ENCODE assay signal across 8 cellular contexts in genomic region chr6:10633216-10633615, GRCh38.
DNase-seq lines count a peak whose midpoint lies in the region; ATAC-seq and TF ChIP-seq lines count a peak whose summit lies in the region.

No MANE protein-coding gene starts in this region.

- CTCF ChIA-PET in MCF 10A (lab: Yijun Ruan, JAX), result interaction anchor here (0.6 kb wide), 1 partner anchor 48 kb away, joined by 3 read pairs; no protein-coding TSS in a partner anchor

- no peaks in the 10 kb centered on the region for H3K27me3 Mint-ChIP-seq in MCF 10A (ENCODE audit: insufficient read depth, unreplicated experiment)

- DNase-seq in MCF 10A (ENCODE audit: unreplicated experiment) (peak; percentile 86), breast epithelium (ENCODE audit: low spot score in 2 of 2) (no peak), OCI-M1 (lab: John Stamatoyannopoulos, UW) (peak; percentile 71), foreskin fibroblast (peak; percentile 85 to 88), SHP77 treated with DMSO at 0.1 percent for 48 hours (lab: John Stamatoyannopoulos, UW) (no peak)
- no peak for DNase-seq in central memory CD4-positive, alpha-beta T cell
- no peak for DNase-seq in activated T-cell treated with anti-CD3 and anti-CD28 coated beads, Interleukin-2, amount 50 U/mL, for 1 hour

- peaks cover 9% of the 10 kb centered on the region for H3K4me1 Mint-ChIP-seq in MCF 10A (ENCODE audit: insufficient read depth, unreplicated experiment)

- no peak overlapping the region for H3K4me3 Mint-ChIP-seq in MCF 10A (ENCODE audit: unreplicated experiment)

- H3K4me3 ChIP-seq in breast epithelium (no peak overlapping the region), foreskin fibroblast (ENCODE audit: low read depth in 1 of 2, low read length in 2 of 2) (no peak overlapping the region)

- peaks cover 5% of the 10 kb centered on the region for H3K36me3 Mint-ChIP-seq in MCF 10A (ENCODE audit: insufficient read depth, unreplicated experiment)

- intact Hi-C loops in MCF 10A (cut with micrococcal nuclease) (no loop called here), breast epithelium (cut with DNase I; ENCODE audit: low total_unique reads) (no loop called here)

- no peaks in the 10 kb centered on the region for H3K36me3 ChIP-seq in breast epithelium

- H3K27ac Mint-ChIP-seq in MCF 10A (ENCODE audit: low read depth, unreplicated experiment), result peak overlapping the region; percentile 68

- no peaks in the 10 kb centered on the region for H3K27me3 ChIP-seq in breast epithelium

- no peak overlapping the region for H3K27ac ChIP-seq in breast epithelium

- no peak for TF ChIP-seq CTCF in MCF 10A (IDR thresholded peaks at IDR 0.05; ENCODE audit: unreplicated experiment)
- TF ChIP-seq CTCF in breast epithelium (IDR thresholded peaks at IDR 0.05), result no peak
- TF ChIP-seq CTCF in foreskin fibroblast (IDR thresholded peaks at IDR 0.05; ENCODE audit: low read depth, low read length), result no peak

- BruUV-seq in MCF 10A (replicated peaks; lab: Mats Ljungman, UMichigan), result no TSS peak

- ATAC-seq in HG02970 (IDR thresholded peaks at IDR 0.05; ENCODE audit: low FRiP score, unreplicated experiment), result peak; percentile 79

- H3K4me1 ChIP-seq in breast epithelium, result no peaks in the 10 kb centered on the region

- POLR2A ChIA-PET in MCF 10A (lab: Yijun Ruan, JAX), result interaction anchor here (0.6 kb wide), 1 partner anchor 18 kb away, joined by 3 read pairs; no protein-coding TSS in a partner anchor

- H3K9me3 ChIP-seq in breast epithelium, result no peaks in the 10 kb centered on the region

- H3K9me3 Mint-ChIP-seq in MCF 10A (ENCODE audit: unreplicated experiment), result no peaks in the 10 kb centered on the region

- TF ChIP-seq POLR2A in breast epithelium (IDR thresholded peaks at IDR 0.05), result no peak

Comparison
In these comparisons a context has a peak if more than half of its experiments do, and no peak if none do; other contexts are left out.
1. DNase-seq: peak in MCF 10A (single experiment), OCI-M1 (single experiment) and foreskin fibroblast (2 of 2); none in breast epithelium (0 of 2), central memory CD4-positive, alpha-beta T cell (single experiment), activated T-cell treated with anti-CD3 and anti-CD28 coated beads, Interleukin-2, amount 50 U/mL, for 1 hour (single experiment) and SHP77 treated with DMSO at 0.1 percent for 48 hours (single experiment).